Comparison of ENCODE assay signal across 8 cellular contexts in genomic region chr3:169865176-169865800, GRCh38. TPM values are rescaled to one million over a fixed set of nuclear protein-coding genes. Genes with fewer than 3 reads are reported as not detected.
A peak's percentile ranks its signal among the peaks of the same experiment; 100 is the strongest.
DNase-seq lines count a peak whose midpoint lies in the region; ATAC-seq and TF ChIP-seq lines count a peak whose summit lies in the region.

No MANE protein-coding gene starts in this region.

- intact Hi-C loops in MCF 10A (cut with micrococcal nuclease), result no loop called here

- no peaks in the 10 kb centered on the region for H3K9me2 ChIP-seq in GM23338 (ENCODE audit: insufficient read depth)

- H4K20me1 ChIP-seq in GM23338 (replicated peaks; ENCODE audit: insufficient read depth), result no peaks in the 10 kb centered on the region

- H4K91ac ChIP-seq in mesenchymal stem cell (ENCODE audit: low read length), result no peak overlapping the region

- H3K4me3 ChIP-seq in GM23338 (no peak overlapping the region), mucosa of stomach (ENCODE audit: low read length) (no peak overlapping the region), mesenchymal stem cell (ENCODE audit: insufficient read depth in 1 of 2, low read depth in 1 of 2, low read length in 2 of 2) (no peak overlapping the region)

- no peaks in the 10 kb centered on the region for H3K36me3 Mint-ChIP-seq in GM23338 (ENCODE audit: low read depth)
- no peaks in the 10 kb centered on the region for H3K36me3 Mint-ChIP-seq in T-cell
- H3K36me3 Mint-ChIP-seq in MCF 10A (ENCODE audit: insufficient read depth, unreplicated experiment), result peaks cover 2% of the 10 kb centered on the region

- H3K9me3 ChIP-seq in mucosa of stomach (ENCODE audit: control insufficient read depth, low read length) (no peaks in the 10 kb centered on the region), mesenchymal stem cell (ENCODE audit: control insufficient read depth, low read length) (no peaks in the 10 kb centered on the region)

- H2AFZ ChIP-seq in GM23338 (peak overlapping the region; percentile 33), mesenchymal stem cell (ENCODE audit: low read depth, low read length) (no peak overlapping the region)

- H3K27ac Mint-ChIP-seq in GM23338, result no peak overlapping the region
- H3K27ac Mint-ChIP-seq in T-cell, result peak overlapping the region; percentile 88 to 92
- H3K27ac Mint-ChIP-seq in MCF 10A (ENCODE audit: low read depth, unreplicated experiment), result no peak overlapping the region

- CTCF ChIA-PET in T-cell (lab: Charles Lee), result interaction anchor here in 1 of 2 donors (0.8 to 1.0 kb wide), 3 partner anchors 154 to 285 kb away, joined by 3 read pairs; no protein-coding TSS in a partner anchor
- CTCF ChIA-PET in MCF 10A (lab: Yijun Ruan, JAX), result interaction anchor here (0.6 to 1.9 kb wide), 6 partner anchors 14 to 711 kb away, joined by 3 to 6 read pairs (median 3); partner anchors contain the start of gene SEC62

- no peaks in the 10 kb centered on the region for H3F3A ChIP-seq in GM23338 (replicated peaks; ENCODE audit: low read depth)

- peak overlapping the region; percentile 29 for H3K9ac ChIP-seq in mucosa of stomach (ENCODE audit: low read length)
- no peak overlapping the region for H3K9ac ChIP-seq in mesenchymal stem cell (ENCODE audit: low read length)

- H3K14ac ChIP-seq in mesenchymal stem cell (ENCODE audit: low read length in 2 of 2), result no peak overlapping the region

- TF ChIP-seq CTCF in GM23338 (conservative IDR thresholded peaks at IDR 0.05; ENCODE audit: low read depth in 2 of 2) (no peak), MCF 10A (IDR thresholded peaks at IDR 0.05; ENCODE audit: unreplicated experiment) (no peak)

- no peak overlapping the region for H3K4me3 Mint-ChIP-seq in GM23338
- H3K4me3 Mint-ChIP-seq in T-cell, result peak overlapping the region in 2 of 3 donors; percentile 15 to 56
- H3K4me3 Mint-ChIP-seq in MCF 10A (ENCODE audit: unreplicated experiment), result no peak overlapping the region

- H3K4me1 ChIP-seq in GM23338 (ENCODE audit: insufficient read depth) (peaks cover 18% of the 10 kb centered on the region), mucosa of stomach (ENCODE audit: control insufficient read depth, insufficient read depth, low read length) (peaks cover 10% of the 10 kb centered on the region), mesenchymal stem cell (ENCODE audit: control insufficient read depth, insufficient read depth, low read depth, low read length) (peaks cover 3% of the 10 kb centered on the region)

- ATAC-seq in GM23338 (no peak), T-cell (replicated peaks in 1 of 4) (peak; percentile 78 to 85 (median 83)), GM19328 (IDR thresholded peaks at IDR 0.05; ENCODE audit: unreplicated experiment) (no peak)

- whole genome bisulfite sequencing in mesenchymal stem cell, result 91% methylated on average over 10 of the region's 12 CpGs

- H3K4me1 Mint-ChIP-seq in GM23338 (peaks cover 21% of the 10 kb centered on the region), T-cell (peaks cover 28 to 37% (median 29%) of the 10 kb centered on the region in 3 donors), MCF 10A (ENCODE audit: insufficient read depth, unreplicated experiment) (no peaks in the 10 kb centered on the region)

- H2BK120ac ChIP-seq in mesenchymal stem cell (ENCODE audit: low read depth, low read length), result no peak overlapping the region

- H3K27ac ChIP-seq in GM23338 (ENCODE audit: low read depth) (no peak overlapping the region), mesenchymal stem cell (ENCODE audit: low read length, poor library complexity, severe bottlenecking) (no peak overlapping the region)

- no peak overlapping the region for H2BK12ac ChIP-seq in mesenchymal stem cell (ENCODE audit: low read length in 2 of 2)

- no peak overlapping the region for H3K23ac ChIP-seq in mesenchymal stem cell (ENCODE audit: low read length in 2 of 2)

- H3K27me3 ChIP-seq in GM23338 (ENCODE audit: insufficient read depth), result no peaks in the 10 kb centered on the region
- no peaks in the 10 kb centered on the region for H3K27me3 ChIP-seq in mucosa of stomach (ENCODE audit: control insufficient read depth, insufficient read depth, low read length)
- H3K27me3 ChIP-seq in mesenchymal stem cell (ENCODE audit: control insufficient read depth in 1 of 2, insufficient read depth in 1 of 2, low read length in 2 of 2), result peaks cover 9 to 16% of the 10 kb centered on the region in 2 experiments

- H3K9me3 Mint-ChIP-seq in GM23338 (no peaks in the 10 kb centered on the region), T-cell (no peaks in the 10 kb centered on the region), MCF 10A (ENCODE audit: unreplicated experiment) (no peaks in the 10 kb centered on the region)

- H3K4me2 ChIP-seq in GM23338, result no peak overlapping the region
- H3K4me2 ChIP-seq in mesenchymal stem cell (ENCODE audit: low read length, poor library complexity, severe bottlenecking), result no peak overlapping the region

- no peaks in the 10 kb centered on the region for H3K79me2 ChIP-seq in GM23338 (replicated peaks; ENCODE audit: insufficient read depth)

- POLR2A ChIA-PET in T-cell (lab: Charles Lee), result interaction anchor here in 1 of 2 donors (0.6 kb wide), 1 partner anchor 272 kb away, joined by 3 read pairs; no protein-coding TSS in a partner anchor
- POLR2A ChIA-PET in MCF 10A (lab: Yijun Ruan, JAX), result no interaction called here

- no peak overlapping the region for H2BK15ac ChIP-seq in mesenchymal stem cell (ENCODE audit: low read depth, poor library complexity, severe bottlenecking)

- no peak overlapping the region for H4K8ac ChIP-seq in mesenchymal stem cell (ENCODE audit: low read length)

- H2AK5ac ChIP-seq in mesenchymal stem cell (ENCODE audit: low read length, severe bottlenecking), result no peak overlapping the region

- H3K79me1 ChIP-seq in mesenchymal stem cell (replicated peaks; ENCODE audit: low read length, poor library complexity, severe bottlenecking), result no peaks in the 10 kb centered on the region

- H3K4ac ChIP-seq in mesenchymal stem cell (ENCODE audit: low read depth in 1 of 2, low read length in 2 of 2), result no peak overlapping the region

- BruUV-seq in MCF 10A (replicated peaks; lab: Mats Ljungman, UMichigan), result no TSS peak

- H3K36me3 ChIP-seq in GM23338 (ENCODE audit: insufficient read depth), result no peaks in the 10 kb centered on the region
- peaks cover 3% of the 10 kb centered on the region for H3K36me3 ChIP-seq in mucosa of stomach (ENCODE audit: control insufficient read depth, insufficient read depth, low read length)
- H3K36me3 ChIP-seq in mesenchymal stem cell (ENCODE audit: control insufficient read depth in 1 of 2, insufficient read depth in 2 of 2, low read depth in 1 of 2, low read length in 2 of 2), result no peaks in the 10 kb centered on the region

- peak; percentile 34 for DNase-seq in DMS79 treated with DMSO at 0.1 percent for 48 hours (lab: John Stamatoyannopoulos, UW)
- no peak for DNase-seq in GM23338 (ENCODE audit: low spot score)
- DNase-seq in T-cell, result peak in 9 of 34 experiments; percentile 1 to 26 (median 13)
- no peak for DNase-seq in NCI-H2196 treated with DMSO at 0.1 percent for 48 hours (lab: John Stamatoyannopoulos, UW; ENCODE audit: unreplicated experiment)
- DNase-seq in MCF 10A (ENCODE audit: unreplicated experiment), result no peak
- no peak for DNase-seq in mesenchymal stem cell

- H2BK5ac ChIP-seq in mesenchymal stem cell (ENCODE audit: low read depth, low read length, poor library complexity, severe bottlenecking), result no peak overlapping the region

- H3K18ac ChIP-seq in mesenchymal stem cell (ENCODE audit: low read depth in 1 of 2, low read length in 2 of 2), result no peak overlapping the region

- H3K27me3 Mint-ChIP-seq in GM23338 (ENCODE audit: insufficient read depth, low read depth, poor library complexity) (peaks cover 8% of the 10 kb centered on the region), T-cell (peaks cover 0 to 4% of the 10 kb centered on the region in 2 donors), MCF 10A (ENCODE audit: insufficient read depth, unreplicated experiment) (no peaks in the 10 kb centered on the region)

TF ChIP-seq in GM23338, 12 proteins besides CTCF, POLR2A, EP300 and RAD21 (continues in another document):
- no peak for TF ChIP-seq CREB1 (CRISPR knock-in tag; IDR thresholded peaks at IDR 0.05; ENCODE audit: low read depth)

RNA-seq across cellular contexts. Expression of gene LRRC31, which starts 4.4 kb away (rescaled TPM):
- total RNA-seq in GM23338 (2014; rRNA removed; shearing (Covaris generic)), result not detected in 2 replicates
- polyA plus RNA-seq in GM23338 (2016; fragmentation: Nextera tagmentation; extraction: Ambion mirVana), result not detected in 2 replicates
- not detected for total RNA-seq in T-cell
- not detected in 2 replicates for total RNA-seq in MCF 10A (2022)
- polyA plus RNA-seq in mesenchymal stem cell (2013, experiment 1 of 2), result not detected
- not detected for polyA plus RNA-seq in mesenchymal stem cell (2013, experiment 2 of 2)

RNA-seq across cellular contexts. Expression of gene SAMD7, which starts 46.1 kb away (rescaled TPM):
- not detected in 2 replicates for total RNA-seq in GM23338 (2014; rRNA removed; shearing (Covaris generic))
- not detected in 2 replicates for polyA plus RNA-seq in GM23338 (2016; fragmentation: Nextera tagmentation; extraction: Ambion mirVana)
- not detected for total RNA-seq in T-cell
- total RNA-seq in MCF 10A (2022), result not detected in 2 replicates
- not detected for polyA plus RNA-seq in mesenchymal stem cell (2013, experiment 1 of 2)
- not detected for polyA plus RNA-seq in mesenchymal stem cell (2013, experiment 2 of 2)

RNA-seq across cellular contexts. Expression of gene LRRC34, which starts 52.6 kb away (rescaled TPM):
- total RNA-seq in GM23338 (2014; rRNA removed; shearing (Covaris generic)), result 15.7 and 19.6 TPM in 2 replicates
- 9.1 and 12.8 TPM in 2 replicates for polyA plus RNA-seq in GM23338 (2016; fragmentation: Nextera tagmentation; extraction: Ambion mirVana)
- total RNA-seq in T-cell, result 1 to 10 TPM in 1 of 5 donors, under 1 TPM in 4; 0.28 to 1.6 (median 0.92) TPM
- total RNA-seq in MCF 10A (2022), result not detected in 2 replicates
- polyA plus RNA-seq in mesenchymal stem cell (2013, experiment 1 of 2), result 1.1 TPM
- polyA plus RNA-seq in mesenchymal stem cell (2013, experiment 2 of 2), result 1.2 TPM

RNA-seq across cellular contexts. Expression of gene LRRIQ4, which starts 52.6 kb away (rescaled TPM):
- total RNA-seq in GM23338 (2014; rRNA removed; shearing (Covaris generic)), result not detected in 2 replicates
- 0.29 TPM in 1 of 2 replicates, not detected in the other for polyA plus RNA-seq in GM23338 (2016; fragmentation: Nextera tagmentation; extraction: Ambion mirVana)
- total RNA-seq in T-cell (not detected), MCF 10A (2022) (not detected in 2 replicates)
- polyA plus RNA-seq in mesenchymal stem cell (2013, experiment 1 of 2), result 0.04 TPM
- polyA plus RNA-seq in mesenchymal stem cell (2013, experiment 2 of 2), result not detected

Comparison
In these comparisons a context has a peak if more than half of its experiments do, and no peak if none do; other contexts are left out.
1. ATAC-seq: peak in T-cell (4 of 4); none in GM23338 (single experiment) and GM19328 (single experiment).
2. H3K27ac Mint-ChIP-seq: peak in T-cell (2 of 2); none in GM23338 (single experiment) and MCF 10A (single experiment).
3. H3K4me3 Mint-ChIP-seq: peak in T-cell (2 of 3); none in GM23338 (single experiment) and MCF 10A (single experiment).